Comparison of ENCODE assay signal across 18 cellular contexts in genomic region chr7:141280100-141280499, GRCh38.
"Had no signal": no experiment of that assay in that cellular context is flagged by ENCODE, and none has a peak within 500 bp of the region (broad histone marks: within the 10 kb centered on the region; RNA-seq: fewer than 3 reads in every experiment).

No MANE protein-coding gene starts in this region.

- H3K9me3 ChIP-seq: breast epithelium, left lung, right lobe of liver, transverse colon had no signal

- H3K27ac ChIP-seq: breast epithelium, foreskin keratinocyte, left lung, right lobe of liver, transverse colon had no signal

- H3K4me3 ChIP-seq: breast epithelium, left lung, right lobe of liver, transverse colon had no signal

- DNase-seq: activated B cell treated with CpG ODN at 0.5 μM for 24 hours; activated CD4-positive, alpha-beta T cell treated with anti-CD3 and anti-CD28 coated beads, Interleukin-2, amount 50 U/mL, for 1 hour; activated CD8-positive, alpha-beta T cell treated with anti-CD3 and anti-CD28 coated beads for 36 hours; activated naive CD4-positive, alpha-beta T cell; activated T-cell treated with anti-CD3 and anti-CD28 coated beads, Interleukin-2, amount 50 U/mL, for 48 hours; endodermal cell; foreskin keratinocyte; kidney glomerular epithelial cell; left lung; posterior cingulate gyrus; right lobe of liver; stimulated activated CD4-positive, alpha-beta T cell treated with anti-CD3 and anti-CD28 coated beads, Interleukin-2, amount 100 ng/mL, for 48 hours; stimulated activated naive CD4-positive, alpha-beta T cell treated with Interleukin-2 at 50 U/mL for 16 hours; T-helper 2 cell; transverse colon had no signal

- H3K36me3 ChIP-seq: breast epithelium, left lung, right lobe of liver, transverse colon had no signal

- ATAC-seq: activated CD8-positive, alpha-beta T cell treated with anti-CD3 and anti-CD28 coated beads for 36 hours; activated naive CD4-positive, alpha-beta T cell treated with anti-CD3 and anti-CD28 coated beads, Interleukin-2, amount 50 U/mL, for 72 hours; esophagus mucosa; foreskin keratinocyte; left lung; right lobe of liver had no signal

- H3K27me3 ChIP-seq: breast epithelium, foreskin keratinocyte, left lung, right lobe of liver, transverse colon had no signal

- H3K4me1 ChIP-seq: breast epithelium, foreskin keratinocyte, left lung, right lobe of liver, transverse colon had no signal
